24 cellular contexts compared by ENCODE assay signal in the genomic region with DNA sequence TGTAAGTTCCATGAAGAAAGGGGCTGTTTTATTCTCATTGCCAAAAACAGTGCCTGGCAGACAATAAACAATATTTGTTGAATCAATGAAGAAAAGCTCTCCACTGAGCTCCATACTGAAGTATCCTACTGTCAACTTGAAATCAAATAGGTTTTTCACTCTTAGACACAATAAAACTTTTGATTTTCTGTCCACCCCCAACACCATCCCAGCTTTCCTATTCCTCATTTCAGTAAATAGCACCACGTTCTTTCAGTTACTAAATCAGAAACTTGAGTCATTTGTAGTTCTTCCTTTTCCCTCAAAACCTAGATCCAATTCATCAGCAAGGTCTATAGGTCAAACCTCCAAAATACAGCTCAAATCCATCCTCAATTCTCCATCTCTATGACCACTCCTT.
"Had no signal": no experiment of that assay in that cellular context is flagged by ENCODE, and none has a peak within 500 bp of the region (broad histone marks: within the 10 kb centered on the region; RNA-seq: fewer than 3 reads in every experiment).

No MANE protein-coding gene starts in this region.

- H3K27me3 Mint-ChIP-seq: effector memory CD8-positive, alpha-beta T cell; naive B cell had no signal

- H3K4me1 Mint-ChIP-seq: endodermal cell, naive B cell had no signal

- ATAC-seq: effector memory CD8-positive, alpha-beta T cell; esophagus mucosa; gastrocnemius medialis; heart right ventricle; left cardiac atrium; left lung; left ventricle myocardium superior; lower lobe of right lung; mucosa of descending colon had no signal

- H3K4me3 Mint-ChIP-seq: dendritic cell treated with granulocyte-macrophage colony-stimulating factor and Interleukin-4, amounts not matched to agents 40 ng/mL and 50 ng/mL, for 4 days; effector memory CD8-positive, alpha-beta T cell; endodermal cell; mesothelial cell of epicardium; naive B cell had no signal

- DNase-seq: colonic mucosa; cortex of kidney; effector CD8-positive, alpha-beta T cell; effector memory CD8-positive, alpha-beta T cell; endodermal cell; erythroblast; esophagus squamous epithelium; foreskin fibroblast; foreskin melanocyte; gastrocnemius medialis; glutamatergic neuron; head of caudate nucleus; heart right ventricle; hippocampal formation; left cardiac atrium; left lung; left ventricle myocardium superior; lower lobe of right lung; mesenchymal stem cell; mucosa of descending colon; naive B cell had no signal

- H3K27ac Mint-ChIP-seq: dendritic cell treated with granulocyte-macrophage colony-stimulating factor and Interleukin-4, amounts not matched to agents 40 ng/mL and 50 ng/mL, for 4 days; endodermal cell; mesothelial cell of epicardium; naive B cell had no signal

- H3K9me3 Mint-ChIP-seq: dendritic cell treated with granulocyte-macrophage colony-stimulating factor and Interleukin-4, amounts not matched to agents 40 ng/mL and 50 ng/mL, for 4 days; effector memory CD8-positive, alpha-beta T cell; endodermal cell; mesothelial cell of epicardium; naive B cell had no signal
